Comparison of ENCODE assay signal across 23 cellular contexts in genomic region chr3:195319060-195319459, GRCh38.
"Had no signal": no experiment of that assay in that cellular context is flagged by ENCODE, and none has a peak within 500 bp of the region (broad histone marks: within the 10 kb centered on the region; RNA-seq: fewer than 3 reads in every experiment).

No MANE protein-coding gene starts in this region.

- DNase-seq: activated CD4-positive, alpha-beta T cell treated with anti-CD3 and anti-CD28 coated beads for 1 hour; activated CD8-positive, alpha-beta memory T cell treated with anti-CD3 and anti-CD28 coated beads for 24 hours; activated CD8-positive, alpha-beta memory T cell treated with anti-CD3 and anti-CD28 coated beads, Interleukin-2, amount 50 U/mL, for 48 hours; activated gamma-delta T cell; amniotic stem cell; effector memory CD8-positive, alpha-beta T cell; foreskin keratinocyte; hippocampal formation; islet precursor cell; left colon; nephron progenitor cell; nucleus accumbens; stimulated activated CD4-positive, alpha-beta T cell treated with anti-CD3 and anti-CD28 coated beads, Interleukin-4, amount 100 ng/mL, for 1 hour; stimulated activated naive CD8-positive, alpha-beta T cell treated with anti-CD3 and anti-CD28 coated beads, Interleukin-15, amount 100 ng/mL, for 72 hours; transverse colon; uterus; WERI-Rb-1 had no signal

- H3K36me3 ChIP-seq: uterus, WERI-Rb-1 had no signal

- ATAC-seq: effector memory CD8-positive, alpha-beta T cell; foreskin keratinocyte; left colon; sciatic nerve; stimulated activated naive CD8-positive, alpha-beta T cell treated with anti-CD3 and anti-CD28 coated beads, Interleukin-15, amount 100 ng/mL, for 72 hours had no signal

- H3K27ac ChIP-seq: cardiac muscle cell, epithelial cell of prostate, foreskin keratinocyte, suprapubic skin, transverse colon, uterus, WERI-Rb-1 had no signal

- H3K4me2 ChIP-seq: smooth muscle cell had no signal

- H3K4me1 ChIP-seq: foreskin keratinocyte, suprapubic skin, transverse colon, uterus had no signal

- H3K27me3 ChIP-seq: cardiac muscle cell, foreskin keratinocyte, suprapubic skin, transverse colon, uterus had no signal

- H3K9me3 ChIP-seq: suprapubic skin, uterus had no signal

- H3K4me3 ChIP-seq: cardiac muscle cell, lung, smooth muscle cell, suprapubic skin, transverse colon, uterus had no signal
